In genomic region chr15:55993804-55994539, GRCh38 we compare ENCODE assay signal across 8 cellular contexts. TPM values are rescaled to one million over a fixed set of nuclear protein-coding genes. Genes with fewer than 3 reads are reported as not detected.
DNase-seq lines count a peak whose midpoint lies in the region; ATAC-seq, FAIRE-seq and TF ChIP-seq lines count a peak whose summit lies in the region.

No MANE protein-coding gene starts in this region.

- no peak overlapping the region for H3K27ac ChIP-seq in OCI-LY3 (ENCODE audit: low read length)
- H3K27ac ChIP-seq in left lung = peak overlapping the region; percentile 80 to 90

- no peak for TF ChIP-seq POLR2A in H54 (IDR thresholded peaks at IDR 0.05; ENCODE audit: low read depth, low read length)

- peak overlapping the region; percentile 69 for H3K9ac ChIP-seq in OCI-LY3 (ENCODE audit: low read length)

- H3K4me3 ChIP-seq in OCI-LY3 (ENCODE audit: low read length) (peak overlapping the region; percentile 86), left lung (peak overlapping the region; percentile 68 to 80)

- no peaks in the 10 kb centered on the region for H3K9me3 ChIP-seq in OCI-LY3 (ENCODE audit: insufficient read depth, low read length)
- no peaks in the 10 kb centered on the region for H3K9me3 ChIP-seq in left lung

- H3K4me2 ChIP-seq in OCI-LY3 (ENCODE audit: low read length) = peak overlapping the region; percentile 88

- DNase-seq in DMS114 treated with DMSO at 0.1 percent for 48 hours (lab: John Stamatoyannopoulos, UW; ENCODE audit: unreplicated experiment) = peak; percentile 39
- DNase-seq in H54 (ENCODE audit: insufficient read length, low spot score) = peak; percentile 46
- peak; percentile 33 for DNase-seq in cerebellum (ENCODE audit: low spot score)
- no peak for DNase-seq in left lung
- DNase-seq in superior temporal gyrus (ENCODE audit: extremely low spot score) = peak; percentile 62
- DNase-seq in mesenteric fat pad (ENCODE audit: low spot score) = no peak

- no peak for TF ChIP-seq CTCF in OCI-LY3 (IDR thresholded peaks at IDR 0.05; ENCODE audit: low read depth, low read length)
- no peak for TF ChIP-seq CTCF in left lung (IDR thresholded peaks at IDR 0.05)

- no peaks in the 10 kb centered on the region for H4K20me1 ChIP-seq in OCI-LY3 (ENCODE audit: insufficient read depth, low read length)

- H3K4me1 ChIP-seq in OCI-LY3 (ENCODE audit: low read length) = peaks cover 8% of the 10 kb centered on the region; the same call in 1 of the 2 replicates
- H3K4me1 ChIP-seq in left lung = peaks cover 13 to 40% of the 10 kb centered on the region in 2 donors

- FAIRE-seq in H54 (lab: Jason Lieb, UNC) = no peak

- H2AFZ ChIP-seq in OCI-LY3 (ENCODE audit: low read depth, low read length) = peak overlapping the region; percentile 90

- H3K27me3 ChIP-seq in OCI-LY3 (ENCODE audit: low read depth, low read length) (peaks cover 11% of the 10 kb centered on the region; the same call in 1 of the 2 replicates), left lung (no peaks in the 10 kb centered on the region)

- ATAC-seq in left lung (peak; percentile 12), HG03571 (IDR thresholded peaks at IDR 0.05; ENCODE audit: unreplicated experiment) (no peak)

- H3K36me3 ChIP-seq in OCI-LY3 (replicated peaks; ENCODE audit: low read depth, low read length) (no peaks in the 10 kb centered on the region), left lung (no peaks in the 10 kb centered on the region)

- intact Hi-C loops in left lung (cut with DNase I) = no loop called here

- no peaks in the 10 kb centered on the region for H3K79me2 ChIP-seq in OCI-LY3 (ENCODE audit: low read length)

RNA-seq across cellular contexts. Expression of gene NEDD4, which starts 0.6 kb away (rescaled TPM):
- 6.5 TPM for total RNA-seq in cerebellum
- total RNA-seq in left lung = 10 to 100 TPM; 15.0 to 16.7 TPM
- total RNA-seq in mesenteric fat pad = 16.1 TPM

Comparison
In these comparisons a context has a peak if more than half of its experiments do, and no peak if none do; other contexts are left out.
1. DNase-seq: peak in DMS114 treated with DMSO at 0.1 percent for 48 hours (single experiment), H54 (single experiment), cerebellum (single experiment) and superior temporal gyrus (single experiment); none in left lung (0 of 2) and mesenteric fat pad (single experiment).